ENCODE assay signal across 22 cellular contexts in genomic region chr9:124792257-124792975, GRCh38. TPM values are rescaled to one million over a fixed set of nuclear protein-coding genes. Genes with fewer than 3 reads are reported as not detected.
DNase-seq lines count a peak whose midpoint lies in the region; ATAC-seq and TF ChIP-seq lines count a peak whose summit lies in the region.
"Had no signal": no experiment of that assay in that cellular context is flagged by ENCODE, and none has a peak within 500 bp of the region (broad histone marks: within the 10 kb centered on the region; RNA-seq: fewer than 3 reads in every experiment).

No MANE protein-coding gene starts in this region.

- H3K27ac ChIP-seq in left ventricle myocardium inferior (replicated peaks) (peak overlapping the region; percentile 80), heart right ventricle (peak overlapping the region in 4 of 10 donors; percentile 9 to 36 (median 24)), endodermal cell (ENCODE audit: low read depth, low read length) (peak overlapping the region; percentile 66), upper lobe of right lung (peak overlapping the region; percentile 55)
- H3K27ac ChIP-seq: BLaER1 had no signal

- H3K9me3 ChIP-seq in left ventricle myocardium inferior (replicated peaks): no peaks in the 10 kb centered on the region
- no peaks in the 10 kb centered on the region for H3K9me3 ChIP-seq in heart right ventricle
- H3K9me3 ChIP-seq in endodermal cell (ENCODE audit: control insufficient read depth, low read length): no peaks in the 10 kb centered on the region
- H3K9me3 ChIP-seq in upper lobe of right lung: no peaks in the 10 kb centered on the region
- H3K9me3 ChIP-seq: BLaER1 had no signal

- no peak for ATAC-seq in heart right ventricle
- ATAC-seq in upper lobe of right lung: no peak
- ATAC-seq: stimulated activated naive CD8-positive, alpha-beta T cell treated with anti-CD3 and anti-CD28 coated beads, Interleukin-15, Interleukin-2, amounts not matched to agents 100 U/mL and 50 U/mL, for 24 hours had no signal

- DNase-seq in left ventricle myocardium inferior (no peak), heart right ventricle (no peak), endodermal cell (no peak), posterior vena cava (ENCODE audit: low spot score) (peak; percentile 41), upper lobe of right lung (no peak), mesothelial cell of epicardium (ENCODE audit: low spot score in 2 of 2, unreplicated experiment in 2 of 2) (no peak), NCI-H128 (lab: John Stamatoyannopoulos, UW; ENCODE audit: unreplicated experiment) (no peak)
- DNase-seq in stimulated activated CD4-positive, alpha-beta T cell treated with anti-CD3 and anti-CD28 coated beads, Interleukin-12 subunit alpha, Interleukin-12 subunit beta, amount 100 ng/mL, for 4 hours: no peak
- DNase-seq: activated B cell treated with CpG ODN at 0.5 μM for 24 hours; activated CD4-positive, alpha-beta memory T cell treated with anti-CD3 and anti-CD28 coated beads, Interleukin-2, amount 10 ng/mL, durations not matched to agents 7 days and 5 days; activated T-cell treated with anti-CD3 and anti-CD28 coated beads, Interleukin-2, amount 50 U/mL, for 1 hour; Calu3; mesendoderm; NCI-H146; NCI-H774; SHP77 treated with DMSO at 0.1 percent for 48 hours; stimulated activated naive CD8-positive, alpha-beta T cell treated with anti-CD3 and anti-CD28 coated beads, Interleukin-15, Interleukin-2, amounts not matched to agents 100 U/mL and 50 U/mL, for 24 hours had no signal

- intact Hi-C loops in left ventricle myocardium inferior (cut with micrococcal nuclease) (no loop called here), heart right ventricle (cut with DNase I) (loop anchor here in 1 of 10 donors (5.0 kb wide), 1 partner anchor 40 kb away; no protein-coding TSS in a partner anchor), posterior vena cava (cut with DNase I) (no loop called here), upper lobe of right lung (cut with DNase I) (no loop called here)

- H3K27me3 ChIP-seq in left ventricle myocardium inferior (ENCODE audit: low read depth) (no peaks in the 10 kb centered on the region), heart right ventricle (no peaks in the 10 kb centered on the region), endodermal cell (ENCODE audit: control insufficient read depth, insufficient read depth, low read length, poor library complexity, severe bottlenecking) (no peaks in the 10 kb centered on the region), upper lobe of right lung (no peaks in the 10 kb centered on the region)
- H3K27me3 ChIP-seq: BLaER1 had no signal

- H3K36me3 ChIP-seq in left ventricle myocardium inferior (peaks cover 14% of the 10 kb centered on the region), heart right ventricle (peaks cover 0 to 27% (median 0%) of the 10 kb centered on the region in 9 donors), endodermal cell (ENCODE audit: control insufficient read depth, insufficient read depth, low read length) (no peaks in the 10 kb centered on the region), upper lobe of right lung (no peaks in the 10 kb centered on the region)
- H3K36me3 ChIP-seq: BLaER1 had no signal

- H3K4me1 ChIP-seq in left ventricle myocardium inferior (peaks cover 52% of the 10 kb centered on the region), heart right ventricle (peaks cover 12 to 55% (median 34%) of the 10 kb centered on the region in 9 donors), endodermal cell (ENCODE audit: control insufficient read depth, insufficient read depth, low read length) (no peaks in the 10 kb centered on the region), upper lobe of right lung (peaks cover 17% of the 10 kb centered on the region)

- WGBS in heart right ventricle, 2 donors: 81 to 86% methylated on average over 6 of the region's 6 CpGs
- 67 to 76% methylated on average over 4 to 6 of the region's 6 CpGs for WGBS in endodermal cell (ENCODE audit: insufficient coverage in 1 of 2, insufficient read length in 1 of 2), 2 experiments

- TF ChIP-seq CTCF in left ventricle myocardium inferior (IDR thresholded peaks at IDR 0.05; ENCODE audit: borderline replicate concordance) (no peak), heart right ventricle (IDR thresholded peaks at IDR 0.05) (no peak), endodermal cell (conservative IDR thresholded peaks at IDR 0.05) (peak; percentile 46), upper lobe of right lung (IDR thresholded peaks at IDR 0.05) (no peak), mesothelial cell of epicardium (IDR thresholded peaks at IDR 0.05; ENCODE audit: unreplicated experiment) (no peak)

- no peak overlapping the region for H3K9ac ChIP-seq in endodermal cell (ENCODE audit: extremely low read depth, low read length, poor library complexity, severe bottlenecking)
- H3K9ac ChIP-seq: BLaER1 had no signal

- H3K4me3 Mint-ChIP-seq in endodermal cell (no peak overlapping the region), mesothelial cell of epicardium (no peak overlapping the region)
- H3K4me3 Mint-ChIP-seq: activated B cell treated with CpG ODN at 0.5 μM for 24 hours; activated CD4-positive, alpha-beta memory T cell treated with anti-CD3 and anti-CD28 coated beads, Interleukin-2, amount 10 ng/mL, durations not matched to agents 7 days and 5 days; activated naive CD4-positive, alpha-beta T cell treated with anti-CD3 and anti-CD28 coated beads, Interleukin-2, amount 50 U/mL, for 24 hours; neural crest cell had no signal

- H3K27me3 Mint-ChIP-seq in endodermal cell (ENCODE audit: insufficient read depth): no peaks in the 10 kb centered on the region
- no peaks in the 10 kb centered on the region for H3K27me3 Mint-ChIP-seq in mesothelial cell of epicardium (ENCODE audit: low read depth)
- H3K27me3 Mint-ChIP-seq: activated B cell treated with CpG ODN at 0.5 μM for 24 hours; activated CD4-positive, alpha-beta memory T cell treated with anti-CD3 and anti-CD28 coated beads, Interleukin-2, amount 10 ng/mL, durations not matched to agents 7 days and 5 days had no signal

- H3K36me3 Mint-ChIP-seq in endodermal cell (ENCODE audit: low read depth) (peaks cover 4% of the 10 kb centered on the region), mesothelial cell of epicardium (no peaks in the 10 kb centered on the region)
- H3K36me3 Mint-ChIP-seq: activated naive CD4-positive, alpha-beta T cell treated with anti-CD3 and anti-CD28 coated beads, Interleukin-2, amount 50 U/mL, for 24 hours had no signal

- H3K4me3 ChIP-seq in left ventricle myocardium inferior: no peak overlapping the region
- H3K4me3 ChIP-seq in heart right ventricle: no peak overlapping the region
- no peak overlapping the region for H3K4me3 ChIP-seq in endodermal cell (ENCODE audit: low read length)
- no peak overlapping the region for H3K4me3 ChIP-seq in upper lobe of right lung
- H3K4me3 ChIP-seq: BLaER1, coronary artery had no signal

- peaks cover 9% of the 10 kb centered on the region for H3K4me1 Mint-ChIP-seq in endodermal cell
- H3K4me1 Mint-ChIP-seq in mesothelial cell of epicardium: peaks cover 4% of the 10 kb centered on the region
- H3K4me1 Mint-ChIP-seq: activated CD4-positive, alpha-beta memory T cell treated with anti-CD3 and anti-CD28 coated beads, Interleukin-2, amount 10 ng/mL, durations not matched to agents 7 days and 5 days; activated naive CD4-positive, alpha-beta T cell treated with anti-CD3 and anti-CD28 coated beads, Interleukin-2, amount 50 U/mL, for 24 hours; neural crest cell had no signal

- peak overlapping the region; percentile 48 for H3K27ac Mint-ChIP-seq in endodermal cell
- H3K27ac Mint-ChIP-seq in mesothelial cell of epicardium: no peak overlapping the region
- H3K27ac Mint-ChIP-seq: activated B cell treated with CpG ODN at 0.5 μM for 24 hours; activated CD4-positive, alpha-beta memory T cell treated with anti-CD3 and anti-CD28 coated beads, Interleukin-2, amount 10 ng/mL, durations not matched to agents 7 days and 5 days; activated naive CD4-positive, alpha-beta T cell treated with anti-CD3 and anti-CD28 coated beads, Interleukin-2, amount 50 U/mL, for 24 hours had no signal

- no peaks in the 10 kb centered on the region for H3K9me3 Mint-ChIP-seq in endodermal cell
- H3K9me3 Mint-ChIP-seq in mesothelial cell of epicardium: no peaks in the 10 kb centered on the region
- H3K9me3 Mint-ChIP-seq: activated B cell treated with CpG ODN at 0.5 μM for 24 hours; activated CD4-positive, alpha-beta memory T cell treated with anti-CD3 and anti-CD28 coated beads, Interleukin-2, amount 10 ng/mL, durations not matched to agents 7 days and 5 days; activated naive CD4-positive, alpha-beta T cell treated with anti-CD3 and anti-CD28 coated beads, Interleukin-2, amount 50 U/mL, for 24 hours; neural crest cell had no signal

RNA-seq across cellular contexts. Expression of gene OLFML2A, which starts 15.5 kb away (rescaled TPM):
- total RNA-seq in left ventricle myocardium inferior: 41.1 TPM
- total RNA-seq in heart right ventricle: 10 to 100 TPM; 21.9 to 51.2 (median 32.5) TPM
- 1 to 10 TPM; 5.9 to 9.3 TPM for polyA plus RNA-seq in heart right ventricle
- 10 to 100 TPM; 28.1 to 31.2 TPM for total RNA-seq in endodermal cell
- 8.2 TPM for polyA plus RNA-seq in endodermal cell (2013, experiment 1 of 2)
- 7.8 TPM for polyA plus RNA-seq in endodermal cell (2013, experiment 2 of 2)
- total RNA-seq in posterior vena cava: 1 to 10 TPM; 7.8 to 9.1 TPM
- 39.5 TPM for total RNA-seq in upper lobe of right lung
- 36.1 to 37.4 TPM (median 37.1 TPM) in 3 replicates for total RNA-seq in mesothelial cell of epicardium
- total RNA-seq: activated CD4-positive, alpha-beta memory T cell treated with anti-CD3 and anti-CD28 coated beads, Interleukin-2, amount 10 ng/mL, durations not matched to agents 7 days and 5 days; T-helper 2 cell treated with Interferon-gamma antibody and Interleukin-4, amounts not matched to agents 100 ng/mL and 5 ng/mL, for 36 hours had no signal

RNA-seq across cellular contexts. Expression of gene NR6A1, which starts 21.3 kb away (rescaled TPM):
- total RNA-seq in left ventricle myocardium inferior: 1.0 TPM
- 1 to 10 TPM in 8 of 10 donors, under 1 TPM in 2; 0.78 to 2.0 (median 1.2) TPM for total RNA-seq in heart right ventricle
- 1 to 10 TPM in 1 of 2 donors, under 1 TPM in 1; 0.29 to 1.0 TPM for polyA plus RNA-seq in heart right ventricle
- total RNA-seq in endodermal cell: 100 to 1,000 TPM; 168 to 206 TPM
- polyA plus RNA-seq in endodermal cell (2013, experiment 1 of 2): 47.4 TPM
- polyA plus RNA-seq in endodermal cell (2013, experiment 2 of 2): 49.5 TPM
- total RNA-seq in posterior vena cava: under 1 TPM; 0.23 to 0.76 TPM
- total RNA-seq in upper lobe of right lung: 4.0 TPM
- total RNA-seq in mesothelial cell of epicardium: 5.2 to 6.2 TPM (median 5.9 TPM) in 3 replicates

Comparison
In these comparisons a context has a peak if more than half of its experiments do, and no peak if none do; other contexts are left out.
1. RNA of gene NR6A1, which starts 21.3 kb away (total RNA-seq): 168 to 206 TPM in endodermal cell; 5.2 to 6.2 TPM in mesothelial cell of epicardium, 4.0 TPM in upper lobe of right lung (single experiment), 0.78 to 2.0 TPM in heart right ventricle, 1.0 TPM in left ventricle myocardium inferior (single experiment) and 0.23 to 0.76 TPM in posterior vena cava; every median in the first group is over 10 times any median in the second.